ENCODE assay signal across 1 cellular context in genomic region chr20:45974896-45975565, GRCh38.
TF ChIP-seq lines count a peak whose summit lies in the region.

No MANE protein-coding gene starts in this region.

TF ChIP-seq in GM12878, 131 proteins besides CTCF, POLR2A, EP300 and RAD21:
- TF ChIP-seq SPI1 (IDR thresholded peaks at IDR 0.05; ENCODE audit: borderline replicate concordance, insufficient read depth, low read depth, low read length) (peak; percentile 86), EED (IDR thresholded peaks at IDR 0.05; ENCODE audit: low read depth) (no peak)
